9 cellular contexts compared by ENCODE assay signal in the genomic region with DNA sequence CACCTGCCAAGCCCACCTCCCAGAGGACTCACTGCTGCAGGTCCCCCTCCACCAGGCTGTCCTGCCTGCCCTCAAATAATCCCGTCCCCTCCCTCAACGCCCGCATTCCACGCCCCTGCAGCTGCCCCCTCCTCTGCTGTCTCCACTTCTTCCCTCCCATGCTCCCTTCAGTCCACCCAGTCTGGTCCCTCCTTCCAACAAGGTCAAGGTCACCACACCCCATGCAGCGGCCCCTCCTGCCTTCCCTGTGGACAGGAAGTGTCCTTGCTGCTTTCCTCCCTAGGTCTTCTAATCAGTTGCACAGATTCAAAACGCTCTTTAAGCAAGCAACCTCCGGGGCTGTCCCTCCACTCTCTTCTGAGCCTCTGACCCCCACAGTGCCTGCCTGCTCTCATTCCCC.
"Had no signal": no experiment of that assay in that cellular context is flagged by ENCODE, and none has a peak within 500 bp of the region (broad histone marks: within the 10 kb centered on the region; RNA-seq: fewer than 3 reads in every experiment).

No MANE protein-coding gene starts in this region.

- H3K4me1 Mint-ChIP-seq: activated B cell treated with CpG ODN at 0.5 μM for 24 hours; activated CD4-positive, alpha-beta memory T cell treated with anti-CD3 and anti-CD28 coated beads, Interleukin-2, amount 10 ng/mL, durations not matched to agents 7 days and 5 days; activated CD8-positive, alpha-beta memory T cell treated with anti-CD3 and anti-CD28 coated beads, Interleukin-2, amount 10 ng/mL, durations not matched to agents 7 days and 5 days had no signal

- H3K4me3 ChIP-seq: esophagus squamous epithelium, pancreas, thyroid gland had no signal

- DNase-seq: esophagus squamous epithelium, left ventricle myocardium superior, thyroid gland had no signal

- H3K27ac Mint-ChIP-seq: activated B cell treated with CpG ODN at 0.5 μM for 24 hours; activated CD4-positive, alpha-beta memory T cell treated with anti-CD3 and anti-CD28 coated beads, Interleukin-2, amount 10 ng/mL, durations not matched to agents 7 days and 5 days; activated CD8-positive, alpha-beta memory T cell treated with anti-CD3 and anti-CD28 coated beads, Interleukin-2, amount 10 ng/mL, durations not matched to agents 7 days and 5 days; activated naive CD8-positive, alpha-beta T cell treated with anti-CD3 and anti-CD28 coated beads, Interleukin-2, amount 10 ng/mL, durations not matched to agents 7 days and 5 days; T-helper 2 cell treated with Interferon-gamma antibody and Interleukin-4, amounts not matched to agents 5 μg/mL and 100 μg/mL, for 36 hours had no signal

- H3K4me3 Mint-ChIP-seq: activated B cell treated with CpG ODN at 0.5 μM for 24 hours; activated CD4-positive, alpha-beta memory T cell treated with anti-CD3 and anti-CD28 coated beads, Interleukin-2, amount 10 ng/mL, durations not matched to agents 7 days and 5 days; activated CD8-positive, alpha-beta memory T cell treated with anti-CD3 and anti-CD28 coated beads, Interleukin-2, amount 10 ng/mL, durations not matched to agents 7 days and 5 days; activated naive CD8-positive, alpha-beta T cell treated with anti-CD3 and anti-CD28 coated beads, Interleukin-2, amount 10 ng/mL, durations not matched to agents 7 days and 5 days; T-helper 2 cell treated with Interferon-gamma antibody and Interleukin-4, amounts not matched to agents 5 μg/mL and 100 μg/mL, for 36 hours had no signal

- H3K27ac ChIP-seq: esophagus squamous epithelium, pancreas, thyroid gland had no signal

- H3K36me3 Mint-ChIP-seq: activated CD8-positive, alpha-beta memory T cell treated with anti-CD3 and anti-CD28 coated beads, Interleukin-2, amount 10 ng/mL, durations not matched to agents 7 days and 5 days; activated naive CD8-positive, alpha-beta T cell treated with anti-CD3 and anti-CD28 coated beads, Interleukin-2, amount 10 ng/mL, durations not matched to agents 7 days and 5 days had no signal

- H3K9me3 Mint-ChIP-seq: activated B cell treated with CpG ODN at 0.5 μM for 24 hours; activated CD4-positive, alpha-beta memory T cell treated with anti-CD3 and anti-CD28 coated beads, Interleukin-2, amount 10 ng/mL, durations not matched to agents 7 days and 5 days; activated naive CD8-positive, alpha-beta T cell treated with anti-CD3 and anti-CD28 coated beads, Interleukin-2, amount 10 ng/mL, durations not matched to agents 7 days and 5 days; T-helper 2 cell treated with Interferon-gamma antibody and Interleukin-4, amounts not matched to agents 5 μg/mL and 100 μg/mL, for 36 hours had no signal

- H3K36me3 ChIP-seq: pancreas, thyroid gland had no signal

- H3K9me3 ChIP-seq: esophagus squamous epithelium, pancreas, thyroid gland had no signal

- H3K27me3 ChIP-seq: esophagus squamous epithelium, pancreas, thyroid gland had no signal
